In genomic region chr9:28341913-28342312, GRCh38 we compare ENCODE assay signal across 33 cellular contexts.
"Had no signal": no experiment of that assay in that cellular context is flagged by ENCODE, and none has a peak within 500 bp of the region (broad histone marks: within the 10 kb centered on the region; RNA-seq: fewer than 3 reads in every experiment).

No MANE protein-coding gene starts in this region.

- H3K36me3 ChIP-seq: MG63 had no signal

- DNase-seq: Karpas-422, Kasumi-1, MG63, MM.1S, MV-4-11, NCI-H1048, NCI-H1092, NCI-H1092 treated with DMSO at 0.1 percent for 48 hours, NCI-H1105, NCI-H1105 treated with DMSO at 0.1 percent for 48 hours, NCI-H1417, NCI-H1417 treated with DMSO at 0.1 percent for 48 hours, NCI-H1436, NCI-H1436 treated with DMSO at 0.1 percent for 48 hours, NCI-H1694, NCI-H1694 treated with DMSO at 0.1 percent for 48 hours, NCI-H187, NCI-H187 treated with DMSO at 0.1 percent for 48 hours, NCI-H1930, NCI-H2029, NCI-H2029 treated with DMSO at 0.1 percent for 48 hours, NCI-H2081, NCI-H2081 treated with DMSO at 0.1 percent for 48 hours, NCI-H2107, NCI-H2171, NCI-H2171 treated with DMSO at 0.1 percent for 48 hours, NCI-H2227 treated with DMSO at 0.1 percent for 48 hours, NCI-H226, NCI-H345, NCI-H446, NCI-H446 treated with DMSO at 0.1 percent for 48 hours, NCI-H510A, NCI-H510A treated with DMSO at 0.1 percent for 48 hours had no signal

- H3K27me3 ChIP-seq: MG63 had no signal

- H3K4me3 ChIP-seq: MG63 had no signal

- H3K9me3 ChIP-seq: MG63 had no signal
